ENCODE assay signal across 18 cellular contexts in genomic region chr4:119070301-119070700, GRCh38.
"Had no signal": no experiment of that assay in that cellular context is flagged by ENCODE, and none has a peak within 500 bp of the region (broad histone marks: within the 10 kb centered on the region; RNA-seq: fewer than 3 reads in every experiment).

No MANE protein-coding gene starts in this region.

- FAIRE-seq: endometrium had no signal

- H3K27me3 ChIP-seq: colonic mucosa, transverse colon had no signal

- DNase-seq: activated CD4-positive, alpha-beta memory T cell treated with anti-CD3 and anti-CD28 coated beads, Interleukin-2, amount 10 ng/mL, durations not matched to agents 7 days and 5 days; activated CD4-positive, alpha-beta T cell treated with anti-CD3 and anti-CD28 coated beads for 36 hours; activated naive CD4-positive, alpha-beta T cell treated with anti-CD3 and anti-CD28 coated beads, Interleukin-2, amount 50 U/mL, for 16 hours; activated T-cell treated with anti-CD3 and anti-CD28 coated beads, Interleukin-2, amount 50 U/mL, for 24 hours; central memory CD4-positive, alpha-beta T cell; colonic mucosa; foreskin fibroblast; glutamatergic neuron; hypothalamus; kidney glomerular epithelial cell; mesendoderm; posterior cingulate gyrus; stimulated activated CD4-positive, alpha-beta T cell treated with anti-CD3 and anti-CD28 coated beads, Interleukin-4, amount 100 ng/mL, for 24 hours; stimulated activated naive CD4-positive, alpha-beta T cell; T-helper 1 cell; transverse colon had no signal

- H3K4me3 ChIP-seq: colonic mucosa, transverse colon had no signal

- H3K27ac ChIP-seq: colonic mucosa, transverse colon had no signal

- H3K4me1 ChIP-seq: colonic mucosa had no signal

- H3K9me3 ChIP-seq: colonic mucosa, transverse colon had no signal

- H3K36me3 ChIP-seq: colonic mucosa, transverse colon had no signal

- ATAC-seq: activated CD4-positive, alpha-beta T cell treated with anti-CD3 and anti-CD28 coated beads for 36 hours; natural killer cell treated with Interleukin-12 subunit alpha and Interleukin-12 subunit beta and Interleukin-15 and Interleukin-18, amount 100 ng/mL, for 72 hours had no signal
